Comparison of ENCODE assay signal across 23 cellular contexts in genomic region chr15:70008697-70009285, GRCh38.
A peak's percentile ranks its signal among the peaks of the same experiment; 100 is the strongest.
DNase-seq lines count a peak whose midpoint lies in the region; ATAC-seq, FAIRE-seq and TF ChIP-seq lines count a peak whose summit lies in the region.
"Had no signal": no experiment of that assay in that cellular context is flagged by ENCODE, and none has a peak within 500 bp of the region (broad histone marks: within the 10 kb centered on the region; RNA-seq: fewer than 3 reads in every experiment).

No MANE protein-coding gene starts in this region.

- H3K4me1 ChIP-seq in OCI-LY7 (ENCODE audit: insufficient read depth, low read length, poor library complexity, severe bottlenecking) (peaks cover 34% of the 10 kb centered on the region), breast epithelium (no peaks in the 10 kb centered on the region)
- H3K4me1 ChIP-seq: A549, BE2C had no signal

- H3K9me3 ChIP-seq in OCI-LY7 (ENCODE audit: low read length): no peaks in the 10 kb centered on the region
- no peaks in the 10 kb centered on the region for H3K9me3 ChIP-seq in breast epithelium
- H3K9me3 ChIP-seq: BE2C, SK-N-SH had no signal

- H3K79me2 ChIP-seq in OCI-LY7 (ENCODE audit: insufficient read depth, low read depth, low read length): no peaks in the 10 kb centered on the region

- peak overlapping the region; percentile 9; the same call in 1 of the 2 replicates for H3K4me2 ChIP-seq in OCI-LY7 (ENCODE audit: low read length)
- H3K4me2 ChIP-seq: A549, GM23338, PC-9, SK-N-SH had no signal

- no peaks in the 10 kb centered on the region for H3K9me2 ChIP-seq in OCI-LY7 (ENCODE audit: insufficient read depth, low read length)
- H3K9me2 ChIP-seq: SK-N-SH had no signal

- H3K4me3 Mint-ChIP-seq in memory B cell: no peak overlapping the region
- H3K4me3 Mint-ChIP-seq in stimulated activated memory B cell treated with anti-CD40 and anti-IgM and Interleukin-4, amounts not matched to agents 10 μg/mL and 1 μg/mL and 100 μg/mL, for 72 hours: no peak overlapping the region
- no peak overlapping the region for H3K4me3 Mint-ChIP-seq in activated T-cell treated with anti-CD3 and anti-CD28 coated beads, Interleukin-2, amount 50 U/mL, for 4 hours
- H3K4me3 Mint-ChIP-seq: CD4-positive, CD25-positive, alpha-beta regulatory T cell; GM23338 had no signal

- no peaks in the 10 kb centered on the region for H3K27me3 ChIP-seq in breast epithelium
- H3K27me3 ChIP-seq: BE2C had no signal

- intact Hi-C loops in OCI-LY7 (cut with micrococcal nuclease; ENCODE audit: unreplicated experiment) (no loop called here), breast epithelium (cut with DNase I; ENCODE audit: low total_unique reads) (no loop called here)

- H3K27ac ChIP-seq in OCI-LY7 (ENCODE audit: low read depth, low read length, poor library complexity, severe bottlenecking) (no peak overlapping the region), breast epithelium (no peak overlapping the region)
- H3K27ac ChIP-seq: A549, PC-9 had no signal

- peaks cover 36% of the 10 kb centered on the region for H3K4me1 Mint-ChIP-seq in memory B cell
- H3K4me1 Mint-ChIP-seq in stimulated activated memory B cell treated with anti-CD40 and anti-IgM and Interleukin-4, amounts not matched to agents 10 μg/mL and 1 μg/mL and 100 μg/mL, for 72 hours: peaks cover 44% of the 10 kb centered on the region
- H3K4me1 Mint-ChIP-seq in activated T-cell treated with anti-CD3 and anti-CD28 coated beads, Interleukin-2, amount 50 U/mL, for 4 hours (ENCODE audit: low read depth): no peaks in the 10 kb centered on the region
- H3K4me1 Mint-ChIP-seq: CD4-positive, CD25-positive, alpha-beta regulatory T cell had no signal

- POLR2A ChIA-PET in OCI-LY7 (lab: Charles Lee): interaction anchor here (0.5 kb wide), 1 partner anchor 128 kb away, joined by 4 read pairs; no protein-coding TSS in a partner anchor

- H3K9me3 Mint-ChIP-seq in memory B cell: no peaks in the 10 kb centered on the region
- H3K9me3 Mint-ChIP-seq in stimulated activated memory B cell treated with anti-CD40 and anti-IgM and Interleukin-4, amounts not matched to agents 10 μg/mL and 1 μg/mL and 100 μg/mL, for 72 hours: no peaks in the 10 kb centered on the region
- H3K9me3 Mint-ChIP-seq in activated T-cell treated with anti-CD3 and anti-CD28 coated beads, Interleukin-2, amount 50 U/mL, for 4 hours: no peaks in the 10 kb centered on the region
- H3K9me3 Mint-ChIP-seq: IgD-negative memory B cell had no signal

- 0 out of 2 replicates have a peak, but pooled peaks have one; percentile 13 for TF ChIP-seq CTCF in OCI-LY7 (conservative IDR thresholded peaks at IDR 0.05; ENCODE audit: low read length)
- TF ChIP-seq CTCF in breast epithelium (IDR thresholded peaks at IDR 0.05): no peak

- ATAC-seq in memory B cell (ENCODE audit: low read depth) (peak; percentile 79), GM21723 (IDR thresholded peaks at IDR 0.05; ENCODE audit: unreplicated experiment) (no peak)
- no peak for ATAC-seq in stimulated activated memory B cell treated with anti-CD40 and anti-IgM and Interleukin-4, amounts not matched to agents 10 μg/mL and 1 μg/mL and 100 μg/mL, for 72 hours
- no peak for ATAC-seq in activated T-cell treated with anti-CD3 and anti-CD28 coated beads, Interleukin-2, amount 50 U/mL, for 4 hours
- ATAC-seq: A549, GM23338 had no signal

- no peaks in the 10 kb centered on the region for H3K36me3 ChIP-seq in OCI-LY7 (ENCODE audit: insufficient read depth, low read length)
- no peaks in the 10 kb centered on the region for H3K36me3 ChIP-seq in breast epithelium
- H3K36me3 ChIP-seq: BE2C had no signal

- TF ChIP-seq POLR2A in GM12891 (IDR thresholded peaks at IDR 0.05; ENCODE audit: low read depth, low read length) (no peak), breast epithelium (IDR thresholded peaks at IDR 0.05) (no peak)

- CTCF ChIA-PET in OCI-LY7 (lab: Charles Lee; ENCODE audit: unreplicated experiment): no interaction called here

- no TSS peak for BruUV-seq in OCI-LY7 (replicated peaks; lab: Mats Ljungman, UMichigan)

- peaks cover 1% of the 10 kb centered on the region for H3K36me3 Mint-ChIP-seq in memory B cell
- H3K36me3 Mint-ChIP-seq in stimulated activated memory B cell treated with anti-CD40 and anti-IgM and Interleukin-4, amounts not matched to agents 10 μg/mL and 1 μg/mL and 100 μg/mL, for 72 hours: no peaks in the 10 kb centered on the region
- no peaks in the 10 kb centered on the region for H3K36me3 Mint-ChIP-seq in activated T-cell treated with anti-CD3 and anti-CD28 coated beads, Interleukin-2, amount 50 U/mL, for 4 hours (ENCODE audit: insufficient read depth)
- H3K36me3 Mint-ChIP-seq: CD4-positive, CD25-positive, alpha-beta regulatory T cell had no signal

- no peak overlapping the region for H3K4me3 ChIP-seq in OCI-LY7 (ENCODE audit: low read depth, low read length, poor library complexity, severe bottlenecking)
- H3K4me3 ChIP-seq in breast epithelium: no peak overlapping the region
- H3K4me3 ChIP-seq: A549, GM23338, PC-9 had no signal

- H2AFZ ChIP-seq in OCI-LY7 (ENCODE audit: low read length): peak overlapping the region; percentile 27; the same call in 1 of the 2 replicates
- H2AFZ ChIP-seq: GM23338, PC-9 had no signal

- peak overlapping the region; percentile 59 for H3K27ac Mint-ChIP-seq in memory B cell
- H3K27ac Mint-ChIP-seq in stimulated activated memory B cell treated with anti-CD40 and anti-IgM and Interleukin-4, amounts not matched to agents 10 μg/mL and 1 μg/mL and 100 μg/mL, for 72 hours: peak overlapping the region; percentile 18
- H3K27ac Mint-ChIP-seq: CD4-positive, CD25-positive, alpha-beta regulatory T cell; GM23338 had no signal

- H4K20me1 ChIP-seq in OCI-LY7 (ENCODE audit: insufficient read depth, low read length): no peaks in the 10 kb centered on the region

- DNase-seq in GM12891 (ENCODE audit: insufficient read length, low spot score): no peak
- peak; percentile 37 for DNase-seq in OCI-LY7 (ENCODE audit: low spot score)
- no peak for DNase-seq in memory B cell (ENCODE audit: low spot score in 2 of 2)
- DNase-seq in breast epithelium (ENCODE audit: low spot score in 2 of 2): no peak
- no peak for DNase-seq in NOMO-1 (lab: John Stamatoyannopoulos, UW; ENCODE audit: unreplicated experiment in 2 of 2)
- no peak for DNase-seq in activated T-cell treated with anti-CD3 and anti-CD28 coated beads, Interleukin-2, amount 50 U/mL, for 4 hours
- DNase-seq: BE2C; CD4-positive, CD25-positive, alpha-beta regulatory T cell; EL; HCEC 1CT; MV-4-11; NCI-H1694; NCI-H446; NCI-H526 treated with DMSO at 0.1 percent for 48 hours; PC-9; RPMI8226; SHP77; SK-N-SH had no signal

- FAIRE-seq in GM12891 (lab: Jason Lieb, UNC): peak; percentile 58

- no peaks in the 10 kb centered on the region for H3K27me3 Mint-ChIP-seq in memory B cell
- H3K27me3 Mint-ChIP-seq in stimulated activated memory B cell treated with anti-CD40 and anti-IgM and Interleukin-4, amounts not matched to agents 10 μg/mL and 1 μg/mL and 100 μg/mL, for 72 hours: no peaks in the 10 kb centered on the region
- H3K27me3 Mint-ChIP-seq in activated T-cell treated with anti-CD3 and anti-CD28 coated beads, Interleukin-2, amount 50 U/mL, for 4 hours (ENCODE audit: low read depth): no peaks in the 10 kb centered on the region
- H3K27me3 Mint-ChIP-seq: IgD-negative memory B cell had no signal

TF ChIP-seq in GM12891, 5 proteins besides CTCF, POLR2A, EP300 and RAD21:
- 0 out of 2 replicates have a peak, but pooled peaks have one; percentile 8 for TF ChIP-seq SPI1 (IDR thresholded peaks at IDR 0.05; ENCODE audit: low read depth, low read length)
- TF ChIP-seq POLR2AphosphoS5 (IDR thresholded peaks at IDR 0.05; ENCODE audit: low read depth, low read length): no peak
